8 cellular contexts compared by ENCODE assay signal in the genomic region with DNA sequence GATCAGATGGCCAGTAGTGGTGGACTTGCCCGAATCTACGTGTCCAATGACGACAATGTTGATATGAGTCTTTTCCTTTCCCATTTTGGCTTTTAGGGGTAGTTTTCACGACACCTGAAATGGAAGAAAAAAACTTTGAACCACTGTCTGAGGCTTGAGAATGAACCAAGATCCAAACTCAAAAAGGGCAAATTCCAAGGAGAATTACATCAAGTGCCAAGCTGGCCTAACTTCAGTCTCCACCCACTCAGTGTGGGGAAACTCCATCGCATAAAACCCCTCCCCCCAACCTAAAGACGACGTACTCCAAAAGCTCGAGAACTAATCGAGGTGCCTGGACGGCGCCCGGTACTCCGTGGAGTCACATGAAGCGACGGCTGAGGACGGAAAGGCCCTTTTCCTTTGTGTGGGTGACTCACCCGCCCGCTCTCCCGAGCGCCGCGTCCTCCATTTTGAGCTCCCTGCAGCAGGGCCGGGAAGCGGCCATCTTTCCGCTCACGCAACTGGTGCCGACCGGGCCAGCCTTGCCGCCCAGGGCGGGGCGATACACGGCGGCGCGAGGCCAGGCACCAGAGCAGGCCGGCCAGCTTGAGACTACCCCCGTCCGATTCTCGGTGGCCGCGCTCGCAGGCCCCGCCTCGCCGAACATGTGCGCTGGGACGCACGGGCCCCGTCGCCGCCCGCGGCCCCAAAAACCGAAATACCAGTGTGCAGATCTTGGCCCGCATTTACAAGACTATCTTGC. TPM values are rescaled to one million over a fixed set of nuclear protein-coding genes. Genes with fewer than 3 reads are reported as not detected.
DNase-seq lines count a peak whose midpoint lies in the region; ATAC-seq and TF ChIP-seq lines count a peak whose summit lies in the region.

No MANE protein-coding gene starts in this region.

- H3K4me3 ChIP-seq in heart right ventricle (peak overlapping the region; percentile 60 to 93 (median 80)), tibial nerve (peak overlapping the region; percentile 71 to 91 (median 82))

- H3K36me3 ChIP-seq in heart right ventricle (peaks cover 0 to 52% (median 32%) of the 10 kb centered on the region in 9 donors), tibial nerve (peaks cover 2 to 38% (median 11%) of the 10 kb centered on the region in 3 donors)

- H3K27ac ChIP-seq in adipose tissue (ENCODE audit: low read depth, low read length) (peak overlapping the region; percentile 87), heart right ventricle (peak overlapping the region; percentile 93 to 100 (median 98)), tibial nerve (peak overlapping the region; percentile 100)

- peak; percentile 37 to 89 for TF ChIP-seq EP300 in tibial nerve (IDR thresholded peaks at IDR 0.05)

- H3K4me1 ChIP-seq in heart right ventricle (peaks cover 4 to 70% (median 42%) of the 10 kb centered on the region in 9 donors), tibial nerve (peaks cover 2 to 64% (median 35%) of the 10 kb centered on the region in 4 donors)

- no peak for TF ChIP-seq POLR2A in tibial nerve (IDR thresholded peaks at IDR 0.05)

- intact Hi-C loops in heart right ventricle (cut with DNase I) = loop anchor here in 8 of 10 donors (2.0 to 10.0 kb wide), 10 partner anchors 47 to 215 kb away; partner anchors contain the start of gene CGAS (in 1 of the 8)
- intact Hi-C loops in posterior cingulate gyrus (cut with DNase I) = no loop called here

- DNase-seq in ELR (ENCODE audit: low read depth) (peak; percentile 82), T-helper 1 cell (peak; percentile 68 to 83 (median 74)), heart right ventricle (peak; percentile 75 to 79), posterior cingulate gyrus (peak; percentile 51 to 95 (median 70)), tibial nerve (ENCODE audit: low spot score in 2 of 2) (peak; percentile 44 to 54), GF-D8 (lab: John Stamatoyannopoulos, UW) (no peak)

- no peaks in the 10 kb centered on the region for H3K9me3 ChIP-seq in heart right ventricle
- no peaks in the 10 kb centered on the region for H3K9me3 ChIP-seq in tibial nerve

- H3K4me1 Mint-ChIP-seq in IgD-negative memory B cell = peaks cover 38 to 54% (median 45%) of the 10 kb centered on the region in 3 donors

- 0 to 1% (median 0%) methylated on average over 51 to 55 of the region's 55 CpGs for WGBS in adipose tissue, 3 donors
- 4% methylated on average over 54 to 55 of the region's 55 CpGs for WGBS in heart right ventricle, 2 donors
- 0% methylated on average over 29 to 45 of the region's 55 CpGs for WGBS in tibial nerve, 2 donors

- H3K36me3 Mint-ChIP-seq in IgD-negative memory B cell = peaks cover 17% of the 10 kb centered on the region

- no peaks in the 10 kb centered on the region for H3K9me3 Mint-ChIP-seq in IgD-negative memory B cell

- TF ChIP-seq CTCF in heart right ventricle (IDR thresholded peaks at IDR 0.05) (no peak), tibial nerve (IDR thresholded peaks at IDR 0.05) (no peak)

- H3K27me3 Mint-ChIP-seq in IgD-negative memory B cell = no peaks in the 10 kb centered on the region

- H3K27ac Mint-ChIP-seq in IgD-negative memory B cell = peak overlapping the region; percentile 95 to 99 (median 99)

- peak overlapping the region; percentile 92 to 97 (median 94) for H3K4me3 Mint-ChIP-seq in IgD-negative memory B cell

- H3K27me3 ChIP-seq in heart right ventricle (peaks cover 0 to 7% (median 0%) of the 10 kb centered on the region in 7 donors), tibial nerve (no peaks in the 10 kb centered on the region)

- ATAC-seq in heart right ventricle = peak; percentile 45 to 81 (median 58)

RNA-seq across cellular contexts. Expression of gene EEF1A1, which starts 0.7 kb away (rescaled TPM):
- polyA plus RNA-seq in IgD-negative memory B cell (11,514 TPM), adipose tissue (over 10,000 TPM in 2 of 3 donors, 1,000 to 10,000 TPM in 1; 8,558 to 14,659 (median 10,970) TPM), heart right ventricle (1,000 to 10,000 TPM; 1,651 to 3,224 TPM)
- total RNA-seq in heart right ventricle (1,000 to 10,000 TPM in 9 of 10 donors, 100 to 1,000 TPM in 1; 988 to 2,538 (median 1,481) TPM), tibial nerve (1,000 to 10,000 TPM; 7,087 to 8,344 (median 7,781) TPM)

RNA-seq across cellular contexts. Expression of gene MTO1, which starts 58.6 kb away (rescaled TPM):
- polyA plus RNA-seq in IgD-negative memory B cell (47.9 TPM), adipose tissue (10 to 100 TPM in 2 of 3 donors, 1 to 10 TPM in 1; 9.6 to 17.2 (median 11.7) TPM), heart right ventricle (10 to 100 TPM; 14.4 to 15.7 TPM)
- total RNA-seq in heart right ventricle (10 to 100 TPM; 22.0 to 34.2 (median 28.2) TPM), tibial nerve (10 to 100 TPM; 31.0 to 42.8 (median 37.9) TPM)
